ENCODE assay signal across 1 cellular context in the genomic region with DNA sequence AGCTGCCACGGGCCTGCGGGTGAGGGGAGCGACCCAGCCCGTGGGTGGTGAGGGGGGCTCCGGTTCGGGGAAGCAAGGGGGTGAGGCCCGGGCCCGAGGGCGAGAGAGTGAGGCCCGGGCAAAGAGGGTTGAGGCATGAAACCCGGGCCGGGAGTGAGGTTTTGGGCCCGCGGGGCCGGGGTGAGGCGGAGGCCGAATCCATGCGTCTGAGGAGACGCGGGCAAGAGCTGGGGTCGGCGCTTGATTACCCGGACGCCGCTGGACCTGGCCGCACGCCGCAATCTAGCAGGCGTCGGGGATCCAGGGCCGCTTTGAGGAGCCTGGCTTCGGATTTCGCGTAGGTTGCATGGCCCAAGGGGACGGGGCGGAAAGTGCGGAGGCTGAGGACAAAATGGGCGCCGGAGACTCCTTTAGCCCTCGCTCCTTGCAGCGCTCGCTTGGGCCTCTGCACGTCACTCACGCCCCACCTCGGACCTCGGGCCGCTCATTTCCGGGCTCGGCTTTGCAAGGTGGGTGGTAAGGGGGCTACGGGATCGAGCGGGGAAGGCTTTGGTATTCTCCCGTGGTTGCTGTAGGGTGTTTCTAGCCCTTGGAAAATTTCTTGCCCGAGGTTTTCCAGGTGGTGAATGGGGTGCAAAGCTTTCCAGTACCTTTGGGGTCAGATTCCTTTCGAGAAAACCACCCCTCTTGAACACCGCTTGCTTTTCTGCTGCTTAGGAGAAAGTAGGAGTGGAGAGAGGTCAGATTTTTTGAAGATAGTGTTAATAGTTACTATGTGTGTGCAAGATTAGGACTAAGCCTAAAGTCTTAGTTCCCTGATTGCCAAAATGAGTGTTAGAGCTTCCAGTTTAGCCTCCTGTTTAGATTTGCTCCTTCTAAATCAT.
TF ChIP-seq lines count a peak whose summit lies in the region.

No MANE protein-coding gene starts in this region.

TF ChIP-seq in GM12878, 131 proteins besides CTCF, POLR2A, EP300 and RAD21 (continued from another document):
- TF ChIP-seq POU2F2 (IDR thresholded peaks at IDR 0.05; ENCODE audit: borderline replicate concordance, low read depth, low read length): no peak; the same call in 2 of the 3 replicates
- TF ChIP-seq SP1 (IDR thresholded peaks at IDR 0.05; ENCODE audit: low read depth, low read length): no peak
- no peak; the same call in 1 of the 2 replicates for TF ChIP-seq MTA3 (IDR thresholded peaks at IDR 0.05; ENCODE audit: borderline replicate concordance, low read length)
- TF ChIP-seq BHLHE40 (IDR thresholded peaks at IDR 0.05; ENCODE audit: borderline replicate concordance in 1 of 2, low read depth in 2 of 2, low read length in 1 of 2): 0 out of 4 replicates have a peak, but pooled peaks of 1 of the 2 experiments have one; percentile 33
- TF ChIP-seq FOXM1 (IDR thresholded peaks at IDR 0.05; ENCODE audit: low read depth, low read length): no peak
- peak; percentile 78 for TF ChIP-seq LARP7 (IDR thresholded peaks at IDR 0.05)
